ENCODE assay signal across 1 cellular context in the genomic region with DNA sequence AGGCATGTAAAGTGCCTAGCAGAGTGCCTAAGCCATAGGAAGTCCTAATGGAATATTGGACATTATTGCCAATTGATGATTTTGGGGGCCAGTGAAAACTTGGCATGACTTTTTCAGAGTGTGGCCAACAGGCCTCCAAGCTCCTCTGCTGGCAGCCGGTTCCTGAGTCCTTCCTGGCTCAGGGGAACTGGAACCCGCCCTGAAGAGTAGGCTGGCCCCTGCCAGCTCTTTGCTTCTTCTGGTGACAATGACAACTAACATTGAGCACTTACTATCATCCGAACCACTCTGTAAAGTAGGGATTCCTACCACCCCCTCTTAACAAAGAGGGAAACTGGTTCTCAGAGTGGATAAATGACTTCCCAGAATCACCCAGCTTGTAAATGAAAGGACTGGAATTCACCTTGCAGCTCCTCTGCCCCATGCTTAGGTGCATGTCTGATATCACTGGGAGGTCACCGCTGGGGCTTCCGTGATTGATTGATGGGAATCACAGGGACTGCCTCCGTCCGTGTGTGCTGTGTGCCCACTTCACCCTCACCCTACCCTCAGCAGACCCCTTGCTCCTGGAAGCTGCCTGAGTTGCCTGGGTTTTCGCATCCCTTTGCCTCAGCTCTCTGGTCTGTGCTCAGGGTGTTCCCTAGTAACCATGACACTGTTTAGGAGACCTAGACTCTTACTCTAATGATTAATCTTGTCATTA.
TF ChIP-seq lines count a peak whose summit lies in the region.

No MANE protein-coding gene starts in this region.

TF ChIP-seq in endothelial cell of umbilical vein, 7 proteins besides CTCF, POLR2A, EP300 and RAD21:
- TF ChIP-seq, protein P1, sequence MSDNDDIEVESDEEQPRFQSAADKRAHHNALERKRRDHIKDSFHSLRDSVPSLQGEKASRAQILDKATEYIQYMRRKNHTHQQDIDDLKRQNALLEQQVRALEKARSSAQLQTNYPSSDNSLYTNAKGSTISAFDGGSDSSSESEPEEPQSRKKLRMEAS (IDR thresholded peaks at IDR 0.05; ENCODE audit: insufficient read depth, insufficient read length), result no peak
- TF ChIP-seq JUN (IDR thresholded peaks at IDR 0.05; ENCODE audit: borderline replicate concordance, insufficient read depth, insufficient read length, low read depth), result no peak
- TF ChIP-seq FOS (IDR thresholded peaks at IDR 0.05; ENCODE audit: borderline replicate concordance, insufficient read depth, low read length), result no peak
- TF ChIP-seq MYC (IDR thresholded peaks at IDR 0.05; ENCODE audit: low read depth, low read length), result no peak
